8 cellular contexts compared by ENCODE assay signal in genomic region chrX:2804858-2805257, GRCh38. TPM values are rescaled to one million over a fixed set of nuclear protein-coding genes. Genes with fewer than 3 reads are reported as not detected.
DNase-seq lines count a peak whose midpoint lies in the region; ATAC-seq, FAIRE-seq and TF ChIP-seq lines count a peak whose summit lies in the region.
"Not testable (repeated sequence)": the region's sequence is repeated elsewhere in the genome, so short reads cannot be mapped to it uniquely, and the experiment has no call there.
"Had no signal": no experiment of that assay in that cellular context is flagged by ENCODE, and none has a peak within 500 bp of the region (broad histone marks: within the 10 kb centered on the region; RNA-seq: fewer than 3 reads in every experiment).

No MANE protein-coding gene starts in this region.

- peak overlapping the region; percentile 87; the same call in 1 of the 2 replicates for H2BK5ac ChIP-seq in H1 (ENCODE audit: low read depth, low read length)

- not testable (repeated sequence) for H3K4me3 ChIP-seq in MG63; ascending aorta; H1 (ENCODE audit: extremely low read depth in 1 of 4, insufficient read depth in 2 of 4, low read depth in 3 of 4, low read length in 4 of 4); heart right ventricle; skeletal muscle satellite cell (ENCODE audit: low read length)

- not testable (repeated sequence) for H3K36me3 Mint-ChIP-seq in mesothelial cell of epicardium

- WGBS in H1 (ENCODE audit: extremely low coverage in 1 of 2, insufficient coverage in 1 of 2, insufficient read length in 1 of 2, insufficient replicate concordance in 2 of 2, low coverage in 1 of 2, low lambda C conversion rate in 2 of 2, missing lambda C conversion rate in 1 of 2), 2 experiments, result 32% methylated on average over 6 of the region's 20 CpGs; no CpG with 5 or more reads in 1 of the 2 experiments
- 47 to 77% methylated on average over 10 to 20 of the region's 20 CpGs for WGBS in heart right ventricle, 2 donors

- ATAC-seq in heart right ventricle, result peak; percentile 76 to 93 (median 87)

- H2AK5ac ChIP-seq in H1 (ENCODE audit: low read depth, low read length), result not testable (repeated sequence)

- not testable (repeated sequence) for H3K18ac ChIP-seq in H1 (ENCODE audit: extremely low read depth, low read length)

- H3K79me2 ChIP-seq in H1 (ENCODE audit: control insufficient read depth in 1 of 2, insufficient read depth in 2 of 2, low read length in 2 of 2), result not testable (repeated sequence)

- peak overlapping the region; percentile 51; the same call in 1 of the 2 replicates for H4K8ac ChIP-seq in H1 (ENCODE audit: extremely low read depth, insufficient read depth, low read length)

- not testable (repeated sequence) for H2BK20ac ChIP-seq in H1 (ENCODE audit: low read length)

- TF ChIP-seq POLR2A in H1 (IDR thresholded peaks at IDR 0.05; ENCODE audit: control extremely low read depth in 1 of 2, low read depth in 2 of 2, low read length in 2 of 2), result not testable (repeated sequence)

- not testable (repeated sequence) for H3K4ac ChIP-seq in H1 (replicated peaks; ENCODE audit: insufficient read length, low read depth, low read length)

- peak overlapping the region; percentile 88 for H3K27ac Mint-ChIP-seq in mesothelial cell of epicardium

- not testable (repeated sequence) for H3K4me3 Mint-ChIP-seq in mesothelial cell of epicardium

- H2BK15ac ChIP-seq in H1 (ENCODE audit: low read length), result not testable (repeated sequence)

- POLR2A ChIA-PET in H1 (lab: Charles Lee; ENCODE audit: partially characterized antibody), result not testable (repeated sequence)

- not testable (repeated sequence) for H4K91ac ChIP-seq in H1 (replicated peaks; ENCODE audit: insufficient read length, low read length)

- not testable (repeated sequence) for H3K36me3 ChIP-seq in MG63; ascending aorta; H1 (ENCODE audit: control insufficient read depth in 2 of 4, insufficient read depth in 4 of 4, low read length in 3 of 4); heart right ventricle; skeletal muscle satellite cell (ENCODE audit: insufficient read depth, low read length)

- CTCF ChIA-PET in H1 (lab: Charles Lee; ENCODE audit: partially characterized antibody), result not testable (repeated sequence)

- DNase-seq in ELR (ENCODE audit: low read depth) (peak; percentile 14), MG63 (peak; percentile 87), ascending aorta (ENCODE audit: low spot score in 2 of 2) (peak; percentile 61 to 83), heart right ventricle (peak; percentile 20 to 39)
- not testable (repeated sequence) for DNase-seq in H1 (ENCODE audit: low read depth in 1 of 2, low spot score in 2 of 2); mesothelial cell of epicardium (ENCODE audit: low spot score in 2 of 2, unreplicated experiment in 2 of 2)

- peaks cover 42% of the 10 kb centered on the region for H3K4me1 Mint-ChIP-seq in mesothelial cell of epicardium

- not testable (repeated sequence) for TF ChIP-seq CTCF in ascending aorta (IDR thresholded peaks at IDR 0.05); H1 (IDR thresholded peaks at IDR 0.05; ENCODE audit: control extremely low read depth in 1 of 3, insufficient read depth in 1 of 3, low read depth in 1 of 3, low read length in 3 of 3); heart right ventricle (IDR thresholded peaks at IDR 0.05); mesothelial cell of epicardium (IDR thresholded peaks at IDR 0.05; ENCODE audit: unreplicated experiment)

- H3K14ac ChIP-seq in H1 (ENCODE audit: insufficient read length), result not testable (repeated sequence)

- H3K56ac ChIP-seq in H1 (replicated peaks; ENCODE audit: insufficient read length, low read depth, low read length), result not testable (repeated sequence)

- H3K23ac ChIP-seq in H1 (ENCODE audit: insufficient read length), result not testable (repeated sequence)

- H3K79me1 ChIP-seq in H1 (ENCODE audit: low read depth, low read length), result not testable (repeated sequence)

- FAIRE-seq in H1 (lab: Jason Lieb, UNC), result not testable (repeated sequence)

- H4K5ac ChIP-seq in H1 (ENCODE audit: insufficient read length, low read depth, low read length), result peak overlapping the region; percentile 72

- not testable (repeated sequence) for TF ChIP-seq EP300 in H1 (IDR thresholded peaks at IDR 0.05; ENCODE audit: borderline replicate concordance in 1 of 2, low read depth in 2 of 2, low read length in 2 of 2)

- H3K9ac ChIP-seq in H1 (replicated peaks in 1 of 4; ENCODE audit: extremely low read depth in 1 of 4, low read depth in 3 of 4, low read length in 3 of 4) (peak overlapping the region in 1 of 4 experiments; percentile 47; a peak in 1 of 7 replicates), skeletal muscle satellite cell (ENCODE audit: low read depth, low read length) (peak overlapping the region; percentile 41)

- not testable (repeated sequence) for H3K4me2 ChIP-seq in H1 (ENCODE audit: insufficient read depth in 1 of 2, low read depth in 2 of 2, low read length in 2 of 2)
- peak overlapping the region; percentile 61 for H3K4me2 ChIP-seq in skeletal muscle satellite cell (ENCODE audit: low read length)

- H3K27me3 ChIP-seq in MG63; ascending aorta; H1 (replicated peaks in 1 of 4; ENCODE audit: control insufficient read depth in 3 of 4, extremely low read depth in 1 of 4, insufficient read depth in 3 of 4, low read length in 3 of 4); heart right ventricle: not testable (repeated sequence)
- peaks cover 16% of the 10 kb centered on the region for H3K27me3 ChIP-seq in skeletal muscle satellite cell (ENCODE audit: control insufficient read depth, insufficient read depth, low read length)

- H4K20me1 ChIP-seq in H1 (replicated peaks in 1 of 2; ENCODE audit: control insufficient read depth in 1 of 2, insufficient read depth in 2 of 2, low read length in 2 of 2), result not testable (repeated sequence)

- H2BK12ac ChIP-seq in H1 (ENCODE audit: low read depth, low read length), result not testable (repeated sequence)

- not testable (repeated sequence) for H3K4me1 ChIP-seq in ascending aorta, heart right ventricle
- peaks cover 0 to 12% (median 2%) of the 10 kb centered on the region in 4 experiments; a peak in 4 of 7 replicates for H3K4me1 ChIP-seq in H1 (replicated peaks in 1 of 4; ENCODE audit: control insufficient read depth in 3 of 4, insufficient read depth in 4 of 4, low read length in 3 of 4)
- peaks cover 10% of the 10 kb centered on the region for H3K4me1 ChIP-seq in skeletal muscle satellite cell (ENCODE audit: control insufficient read depth, insufficient read depth, low read length)

- not testable (repeated sequence) for H2AFZ ChIP-seq in H1 (ENCODE audit: low read length)

- H3K27me3 Mint-ChIP-seq in mesothelial cell of epicardium (ENCODE audit: low read depth), result not testable (repeated sequence)

- not testable (repeated sequence) for H3K9me3 ChIP-seq in MG63; ascending aorta; H1 (ENCODE audit: insufficient read depth in 2 of 2, low read depth in 1 of 2, low read length in 1 of 2); heart right ventricle; skeletal muscle satellite cell (replicated peaks; ENCODE audit: low read length)

- not testable (repeated sequence) for H2BK120ac ChIP-seq in H1 (replicated peaks; ENCODE audit: low read depth, low read length)

- H3K23me2 ChIP-seq in H1 (ENCODE audit: low read depth, low read length), result not testable (repeated sequence)

- peak overlapping the region; percentile 67 to 81 for H3K27ac ChIP-seq in ascending aorta
- peak overlapping the region; percentile 83 for H3K27ac ChIP-seq in H1 (ENCODE audit: low read depth, low read length)
- peak overlapping the region in 2 of 10 donors; percentile 10 to 42 for H3K27ac ChIP-seq in heart right ventricle

- intact Hi-C loops in ascending aorta (cut with DNase I) (loop anchor here (10.0 kb wide), 1 partner anchor 110 kb away; the partner anchor contains the start of gene CD99), heart right ventricle (cut with DNase I) (loop anchor here in 3 of 10 donors (5.0 kb wide), 3 partner anchors 153 to 163 kb away; no protein-coding TSS in a partner anchor)

- TF ChIP-seq RAD21 in H1 (IDR thresholded peaks at IDR 0.05 in 1 of 2, conservative IDR thresholded peaks at IDR 0.05 in 1 of 2; ENCODE audit: low read depth in 2 of 2, low read length in 2 of 2), result not testable (repeated sequence)

- not testable (repeated sequence) for H3K9me3 Mint-ChIP-seq in mesothelial cell of epicardium

RNA-seq across cellular contexts. Expression of gene GYG2, which starts 23.9 kb away (rescaled TPM):
- 0.76 and 4.0 TPM in 2 replicates for total RNA-seq in MG63 (2014; rRNA removed; shearing (Covaris generic); ENCODE audit: low replicate concordance)
- total RNA-seq in ascending aorta (0.64 TPM), heart right ventricle (1 to 10 TPM in 6 of 10 donors, under 1 TPM in 4; 0.32 to 6.8 (median 1.1) TPM), mesothelial cell of epicardium (60.8 to 68.1 TPM (median 62.8 TPM) in 3 replicates)
- 65.3 and 65.4 TPM in 2 replicates for total RNA-seq in H1 (2021; fragmentation: NEBNext Ultra II Directional; extraction: Animal tissue kit (Norgen Biotek cat#: 25700))
- polyA plus RNA-seq in H1 (2011; rRNA removed) (52.8 and 63.7 TPM in 2 replicates), heart right ventricle (1 to 10 TPM in 1 of 2 donors, under 1 TPM in 1; 0.73 to 1.3 TPM)
- 60.6 TPM for polyA plus RNA-seq in H1 (2011; cell fraction: cytosol; rRNA removed)
- 54.9 TPM for polyA plus RNA-seq in H1 (2011; cell fraction: nucleus; rRNA removed)
- 49.3 to 58.7 TPM (median 56.4 TPM) in 4 replicates for polyA plus RNA-seq in H1 (2012, experiment 1 of 2)
- polyA plus RNA-seq in H1 (2012, experiment 2 of 2), result 26.6 TPM
- polyA plus RNA-seq in H1 (2013, experiment 1 of 2), result 29.1 TPM
- polyA plus RNA-seq in H1 (2013, experiment 2 of 2), result 29.7 TPM
- polyA minus RNA-seq in H1 (2011; rRNA and poly(A)+ RNA removed), result 78.1 and 104 TPM in 2 replicates
- polyA minus RNA-seq in H1 (2011; cell fraction: cytosol; rRNA and poly(A)+ RNA removed), result 55.3 TPM
- 40.5 TPM for polyA minus RNA-seq in H1 (2011; cell fraction: nucleus; rRNA and poly(A)+ RNA removed)
- 0.51 and 1.5 TPM in 2 replicates for total RNA-seq in skeletal muscle satellite cell (2012; rRNA removed)
- total RNA-seq: naive thymus-derived CD8-positive, alpha-beta T cell had no signal
- polyA plus RNA-seq: naive thymus-derived CD8-positive, alpha-beta T cell had no signal

RNA-seq across cellular contexts. Expression of gene XG, which starts 53.0 kb away (rescaled TPM):
- 1.3 TPM in 1 of 2 replicates, not detected in the other for total RNA-seq in MG63 (2014; rRNA removed; shearing (Covaris generic); ENCODE audit: low replicate concordance)
- total RNA-seq in ascending aorta (1.3 TPM), heart right ventricle (1 to 10 TPM in 1 of 10 donors, under 1 TPM in 7, not detected in 2; 0.24 to 1.5 (median 0.30) TPM), mesothelial cell of epicardium (0.60 to 1.3 TPM (median 1.2 TPM) in 3 replicates)
- total RNA-seq in H1 (2021; fragmentation: NEBNext Ultra II Directional; extraction: Animal tissue kit (Norgen Biotek cat#: 25700)), result 0.31 and 0.78 TPM in 2 replicates
- polyA plus RNA-seq in H1 (2011; rRNA removed) (0.19 and 0.33 TPM in 2 replicates), heart right ventricle (under 1 TPM; 0.16 to 0.29 TPM)
- 0.57 TPM for polyA plus RNA-seq in H1 (2011; cell fraction: cytosol; rRNA removed)
- 0.23 TPM for polyA plus RNA-seq in H1 (2011; cell fraction: nucleus; rRNA removed)
- polyA plus RNA-seq in H1 (2012, experiment 1 of 2), result 0.22 to 0.42 TPM (median 0.31 TPM) in 4 replicates
- not detected for polyA plus RNA-seq in H1 (2012, experiment 2 of 2)
- polyA plus RNA-seq in H1 (2013, experiment 1 of 2), result 0.71 TPM
- 0.35 TPM for polyA plus RNA-seq in H1 (2013, experiment 2 of 2)
- 0.34 and 0.54 TPM in 2 replicates for polyA minus RNA-seq in H1 (2011; rRNA and poly(A)+ RNA removed)
- not detected for polyA minus RNA-seq in H1 (2011; cell fraction: cytosol; rRNA and poly(A)+ RNA removed)
- 0.40 TPM for polyA minus RNA-seq in H1 (2011; cell fraction: nucleus; rRNA and poly(A)+ RNA removed)
- 9.4 and 11.2 TPM in 2 replicates for total RNA-seq in skeletal muscle satellite cell (2012; rRNA removed)
- total RNA-seq: naive thymus-derived CD8-positive, alpha-beta T cell had no signal
- polyA plus RNA-seq: naive thymus-derived CD8-positive, alpha-beta T cell had no signal
